1 cellular context compared by ENCODE assay signal in genomic region chr1:22291926-22292788, GRCh38.
TF ChIP-seq lines count a peak whose summit lies in the region.

No MANE protein-coding gene starts in this region.

TF ChIP-seq in H1, 55 proteins besides CTCF, POLR2A, EP300 and RAD21:
- no peak for TF ChIP-seq SIN3A (conservative IDR thresholded peaks at IDR 0.05 in 1 of 2, IDR thresholded peaks at IDR 0.05 in 1 of 2; ENCODE audit: low read depth in 1 of 2, low read length in 2 of 2)
- no peak for TF ChIP-seq BCL11A (IDR thresholded peaks at IDR 0.05; ENCODE audit: low read depth in 2 of 2, low read length in 2 of 2)
- no peak for TF ChIP-seq ZNF274 (IDR thresholded peaks at IDR 0.05; ENCODE audit: borderline replicate concordance, extremely low read depth, low read length)
- TF ChIP-seq CHD7 (IDR thresholded peaks at IDR 0.05; ENCODE audit: insufficient replicate concordance, low read length) = no peak
- no peak for TF ChIP-seq HDAC6 (IDR thresholded peaks at IDR 0.05; ENCODE audit: low read depth, low read length)
- TF ChIP-seq SAP30 (IDR thresholded peaks at IDR 0.05; ENCODE audit: insufficient read depth, insufficient replicate concordance, low read length) = no peak
- no peak for TF ChIP-seq JUND (IDR thresholded peaks at IDR 0.05; ENCODE audit: low read length)
- no peak for TF ChIP-seq TBP (IDR thresholded peaks at IDR 0.05; ENCODE audit: low read depth, low read length)
- TF ChIP-seq GABPA (IDR thresholded peaks at IDR 0.05; ENCODE audit: borderline replicate concordance, insufficient read depth, low read length) = no peak
- TF ChIP-seq CBX5 (IDR thresholded peaks at IDR 0.05; ENCODE audit: low read depth, low read length) = no peak
